In genomic region chr6:8539446-8539845, GRCh38 we compare ENCODE assay signal across 10 cellular contexts.
DNase-seq lines count a peak whose midpoint lies in the region; ATAC-seq lines count a peak whose summit lies in the region.
"Had no signal": no experiment of that assay in that cellular context is flagged by ENCODE, and none has a peak within 500 bp of the region (broad histone marks: within the 10 kb centered on the region; RNA-seq: fewer than 3 reads in every experiment).

No MANE protein-coding gene starts in this region.

- no peak overlapping the region for H3K27ac Mint-ChIP-seq in activated T-cell treated with anti-CD3 and anti-CD28 coated beads, Interleukin-2, amount 50 U/mL, for 24 hours
- no peak overlapping the region for H3K27ac Mint-ChIP-seq in naive thymus-derived CD4-positive, alpha-beta T cell
- H3K27ac Mint-ChIP-seq: mesothelial cell of epicardium had no signal

- no peaks in the 10 kb centered on the region for H3K4me1 Mint-ChIP-seq in activated T-cell treated with anti-CD3 and anti-CD28 coated beads, Interleukin-2, amount 50 U/mL, for 24 hours (ENCODE audit: low read depth)
- no peaks in the 10 kb centered on the region for H3K4me1 Mint-ChIP-seq in naive thymus-derived CD4-positive, alpha-beta T cell
- H3K4me1 Mint-ChIP-seq: mesothelial cell of epicardium had no signal

- H3K27me3 Mint-ChIP-seq in activated T-cell treated with anti-CD3 and anti-CD28 coated beads, Interleukin-2, amount 50 U/mL, for 24 hours, result no peaks in the 10 kb centered on the region
- peaks cover 0 to 17% (median 0%) of the 10 kb centered on the region in 5 donors for H3K27me3 Mint-ChIP-seq in naive thymus-derived CD4-positive, alpha-beta T cell

- H3K4me3 Mint-ChIP-seq in activated T-cell treated with anti-CD3 and anti-CD28 coated beads, Interleukin-2, amount 50 U/mL, for 24 hours, result no peak overlapping the region
- H3K4me3 Mint-ChIP-seq in naive thymus-derived CD4-positive, alpha-beta T cell, result no peak overlapping the region
- H3K4me3 Mint-ChIP-seq: mesothelial cell of epicardium had no signal

- H3K36me3 Mint-ChIP-seq in activated T-cell treated with anti-CD3 and anti-CD28 coated beads, Interleukin-2, amount 50 U/mL, for 24 hours (ENCODE audit: low read depth), result no peaks in the 10 kb centered on the region
- H3K36me3 Mint-ChIP-seq in naive thymus-derived CD4-positive, alpha-beta T cell, result peaks cover 0 to 4% (median 0%) of the 10 kb centered on the region in 5 donors

- no peak overlapping the region for H3K4me3 ChIP-seq in Jurkat, Clone E6-1 (ENCODE audit: low read length)
- no peak overlapping the region for H3K4me3 ChIP-seq in naive thymus-derived CD4-positive, alpha-beta T cell (ENCODE audit: low read length)

- DNase-seq in GM03348 (ENCODE audit: low spot score) (peak; percentile 5), SK-MEL-5 (ENCODE audit: low read depth, low spot score) (peak; percentile 76), iPS-NIHi7 (ENCODE audit: extremely low spot score) (peak; percentile 18), cerebellum (ENCODE audit: low spot score) (no peak), mesenteric fat pad (ENCODE audit: low spot score) (no peak)
- DNase-seq in Jurkat, Clone E6-1 (ENCODE audit: low read depth, low spot score), result peak; percentile 2
- DNase-seq in activated T-cell treated with anti-CD3 and anti-CD28 coated beads, Interleukin-2, amount 50 U/mL, for 24 hours, result no peak
- DNase-seq in naive thymus-derived CD4-positive, alpha-beta T cell, result no peak
- DNase-seq: stimulated activated naive CD4-positive, alpha-beta T cell had no signal

- H3K9me3 Mint-ChIP-seq in activated T-cell treated with anti-CD3 and anti-CD28 coated beads, Interleukin-2, amount 50 U/mL, for 24 hours, result peaks cover 21% of the 10 kb centered on the region
- H3K9me3 Mint-ChIP-seq in naive thymus-derived CD4-positive, alpha-beta T cell, result peaks cover 2 to 27% (median 19%) of the 10 kb centered on the region in 11 donors

- H3K36me3 ChIP-seq in naive thymus-derived CD4-positive, alpha-beta T cell (ENCODE audit: control insufficient read depth in 2 of 3, insufficient read depth in 3 of 3, low read length in 3 of 3), result no peaks in the 10 kb centered on the region

- intact Hi-C loops in naive thymus-derived CD4-positive, alpha-beta T cell (cut with micrococcal nuclease), result no loop called here

- H3K27me3 ChIP-seq in naive thymus-derived CD4-positive, alpha-beta T cell (ENCODE audit: control insufficient read depth in 2 of 2, insufficient read depth in 2 of 2, low read length in 2 of 2), result no peaks in the 10 kb centered on the region

- POLR2A ChIA-PET in naive thymus-derived CD4-positive, alpha-beta T cell (lab: Charles Lee), result interaction anchor here (0.7 kb wide), 1 partner anchor 15 kb away, joined by 3 read pairs; no protein-coding TSS in a partner anchor

- H3K4me1 ChIP-seq in naive thymus-derived CD4-positive, alpha-beta T cell (ENCODE audit: control insufficient read depth in 2 of 2, insufficient read depth in 2 of 2, low read length in 2 of 2), result no peaks in the 10 kb centered on the region

- CTCF ChIA-PET in naive thymus-derived CD4-positive, alpha-beta T cell (lab: Charles Lee), result no interaction called here

- in situ Hi-C loops in SK-MEL-5 (cut with HindIII; ENCODE audit: low pct_unique_long_range_greater_than_20kb, low sequenced_read_pairs), result no loop called here

- H3K27ac ChIP-seq in naive thymus-derived CD4-positive, alpha-beta T cell (ENCODE audit: low read depth, low read length), result no peak overlapping the region

- peaks cover 0 to 8% (median 0%) of the 10 kb centered on the region in 3 experiments for H3K9me3 ChIP-seq in naive thymus-derived CD4-positive, alpha-beta T cell (ENCODE audit: control insufficient read depth in 2 of 3, low read length in 3 of 3)

- no peak for ATAC-seq in naive thymus-derived CD4-positive, alpha-beta T cell

Comparison
In these comparisons a context has a peak if more than half of its experiments do, and no peak if none do; other contexts are left out.
1. DNase-seq: peak in GM03348 (single experiment), Jurkat, Clone E6-1 (single experiment), SK-MEL-5 (single experiment) and iPS-NIHi7 (single experiment); none in activated T-cell treated with anti-CD3 and anti-CD28 coated beads, Interleukin-2, amount 50 U/mL, for 24 hours (single experiment), cerebellum (single experiment), naive thymus-derived CD4-positive, alpha-beta T cell (0 of 9) and mesenteric fat pad (single experiment).